In genomic region chr1:23497777-23498439, GRCh38 we compare ENCODE assay signal across 11 cellular contexts. TPM values are rescaled to one million over a fixed set of nuclear protein-coding genes. Genes with fewer than 3 reads are reported as not detected.
A peak's percentile ranks its signal among the peaks of the same experiment; 100 is the strongest.
DNase-seq lines count a peak whose midpoint lies in the region; ATAC-seq, FAIRE-seq and TF ChIP-seq lines count a peak whose summit lies in the region.
"Had no signal": no experiment of that assay in that cellular context is flagged by ENCODE, and none has a peak within 500 bp of the region (broad histone marks: within the 10 kb centered on the region; RNA-seq: fewer than 3 reads in every experiment).

No MANE protein-coding gene starts in this region.

- dilution Hi-C loops in mammary epithelial cell (cut with HindIII; ENCODE audit: low sequenced_read_pairs): loop anchor here (5.0 kb wide), 1 partner anchor 76 kb away; the partner anchor contains the start of gene TCEA3

- no peak for TF ChIP-seq POLR2A in breast epithelium (IDR thresholded peaks at IDR 0.05)
- TF ChIP-seq POLR2A in HepG2 (IDR thresholded peaks at IDR 0.05; ENCODE audit: insufficient read depth in 1 of 2, low read depth in 2 of 2, low read length in 2 of 2): no peak
- no peak for TF ChIP-seq POLR2A in GM12892 (IDR thresholded peaks at IDR 0.05; ENCODE audit: low read depth, low read length)

- BruUV-seq in mammary epithelial cell (replicated peaks; lab: Mats Ljungman, UMichigan) (no TSS peak), HepG2 (replicated peaks; lab: Mats Ljungman, UMichigan) (no TSS peak)

- in situ Hi-C loops in mammary epithelial cell (cut with MboI; ENCODE audit: low sequenced_read_pairs in 2 of 2) (loop anchor here in 1 of 2 donors (5.0 kb wide), 1 partner anchor 34 kb away; the partner anchor contains the start of gene E2F2), HepG2 (cut with HindIII; ENCODE audit: extremely low pct_ligation_motif_present, low pct_unique_long_range_greater_than_20kb) (loop anchor here (5.0 kb wide), 1 partner anchor 34 kb away; the partner anchor contains the start of gene E2F2)

- TF ChIP-seq RAD21 in HepG2 (CRISPR knock-in tag; IDR thresholded peaks at IDR 0.05): no peak

- DNase-seq in mammary epithelial cell: no peak
- no peak for DNase-seq in breast epithelium (ENCODE audit: low spot score in 2 of 2)
- no peak for DNase-seq in RWPE1 (ENCODE audit: low spot score)
- no peak for DNase-seq in HepG2 (ENCODE audit: low spot score)
- no peak for DNase-seq in GM12892 (ENCODE audit: insufficient read length)
- DNase-seq in activated naive CD4-positive, alpha-beta T cell treated with anti-CD3 and anti-CD28 coated beads, Interleukin-2, amount 50 U/mL, for 16 hours: no peak
- DNase-seq in NCI-H2227 treated with DMSO at 0.1 percent for 48 hours (lab: John Stamatoyannopoulos, UW): no peak

- no peak overlapping the region for H3K4me3 ChIP-seq in mammary epithelial cell (replicated peaks in 1 of 3; ENCODE audit: insufficient read depth in 1 of 3, low read depth in 2 of 3, low read length in 3 of 3)
- H3K4me3 ChIP-seq in breast epithelium: no peak overlapping the region
- H3K4me3 ChIP-seq in HepG2 (replicated peaks in 1 of 3; ENCODE audit: insufficient read depth in 1 of 3, low read depth in 2 of 3, low read length in 3 of 3): peak overlapping the region in 1 of 3 experiments; percentile 51; a peak in 1 of 6 replicates
- H3K4me3 ChIP-seq: A549, heart left ventricle, left ventricle myocardium inferior had no signal

- POLR2A ChIA-PET in RWPE1 (lab: Yijun Ruan, JAX; ENCODE audit: low non-redundant PET) (interaction anchor here (0.8 kb wide), 1 partner anchor 42 kb away, joined by 3 read pairs; no protein-coding TSS in a partner anchor), HepG2 (lab: Yijun Ruan, JAX) (interaction anchor here (0.6 to 1.9 kb wide), 11 partner anchors 12 to 291 kb away, joined by 3 to 11 read pairs (median 3); partner anchors contain the start of gene ASAP3)

- TF ChIP-seq CTCF in mammary epithelial cell (conservative IDR thresholded peaks at IDR 0.05 in 1 of 2, IDR thresholded peaks at IDR 0.05 in 1 of 2; ENCODE audit: extremely low read depth in 1 of 2, insufficient read depth in 1 of 2, low read depth in 1 of 2, low read length in 2 of 2) (no peak), breast epithelium (IDR thresholded peaks at IDR 0.05) (no peak), RWPE1 (conservative IDR thresholded peaks at IDR 0.05; ENCODE audit: low read depth) (no peak), HepG2 (CRISPR knock-in tag; IDR thresholded peaks at IDR 0.05) (no peak)

- intact Hi-C loops in mammary epithelial cell (cut with micrococcal nuclease) (loop anchor here (1.0 to 2.0 kb wide), 5 partner anchors 41 to 522 kb away; no protein-coding TSS in a partner anchor), breast epithelium (cut with DNase I; ENCODE audit: low total_unique reads) (no loop called here), HepG2 (cut with micrococcal nuclease; ENCODE audit: unreplicated experiment) (loop anchor here (1.0 to 5.0 kb wide), 2 partner anchors 41 to 139 kb away; no protein-coding TSS in a partner anchor)

- H3K27ac ChIP-seq in mammary epithelial cell (ENCODE audit: insufficient read depth, low read depth, low read length) (no peak overlapping the region), breast epithelium (no peak overlapping the region), RWPE1 (peak overlapping the region; percentile 48), HepG2 (ENCODE audit: extremely low read length, insufficient read depth, low read length) (no peak overlapping the region)
- H3K27ac ChIP-seq: heart left ventricle, left ventricle myocardium inferior had no signal

- FAIRE-seq in HepG2 (lab: Jason Lieb, UNC) (no peak), GM12892 (lab: Jason Lieb, UNC) (no peak)
- FAIRE-seq: A549 had no signal

- ATAC-seq in HepG2 (peak; percentile 34), HG03571 (IDR thresholded peaks at IDR 0.05; ENCODE audit: unreplicated experiment) (no peak)

- no peaks in the 10 kb centered on the region for H3K27me3 ChIP-seq in mammary epithelial cell (ENCODE audit: insufficient read depth, low read length)
- no peaks in the 10 kb centered on the region for H3K27me3 ChIP-seq in breast epithelium
- H3K27me3 ChIP-seq in HepG2 (ENCODE audit: control insufficient read depth in 1 of 2, insufficient read depth in 2 of 2, low read length in 2 of 2): peaks cover 0 to 3% of the 10 kb centered on the region in 2 experiments; a peak in 1 of 5 replicates
- H3K27me3 ChIP-seq: heart left ventricle had no signal

- H2AFZ ChIP-seq in mammary epithelial cell (ENCODE audit: low read depth, low read length) (peak overlapping the region; percentile 88), HepG2 (ENCODE audit: low read length) (peak overlapping the region; percentile 54)

- H3K4me1 ChIP-seq in mammary epithelial cell (ENCODE audit: insufficient read depth, low read length) (no peaks in the 10 kb centered on the region), breast epithelium (no peaks in the 10 kb centered on the region), HepG2 (ENCODE audit: insufficient read depth, low read length) (peaks cover 35% of the 10 kb centered on the region)
- H3K4me1 ChIP-seq: A549, left ventricle myocardium inferior had no signal

- CTCF ChIA-PET in mammary epithelial cell (lab: Charles Lee; ENCODE audit: low non-redundant PET) (interaction anchor here (0.6 to 1.5 kb wide), 7 partner anchors 42 to 139 kb away, joined by 3 to 20 read pairs (median 5); no protein-coding TSS in a partner anchor), RWPE1 (lab: Yijun Ruan, JAX) (interaction anchor here (0.6 to 2.7 kb wide), 19 partner anchors 8 to 152 kb away, joined by 3 to 39 read pairs (median 6); partner anchors contain the start of gene TCEA3), HepG2 (lab: Yijun Ruan, JAX; ENCODE audit: low intra/inter-chr PET ratio, low total read pairs) (interaction anchor here (0.7 to 2.7 kb wide), 3 partner anchors 42 to 167 kb away, joined by 3 to 33 read pairs (median 5); no protein-coding TSS in a partner anchor)

- TF ChIP-seq EP300 in HepG2 (IDR thresholded peaks at IDR 0.05; ENCODE audit: low read depth in 2 of 2, low read length in 2 of 2): no peak
- no peak for TF ChIP-seq EP300 in HepG2 (CRISPR knock-in tag; IDR thresholded peaks at IDR 0.05; ENCODE audit: borderline replicate concordance)

- H3K4me2 ChIP-seq in mammary epithelial cell (ENCODE audit: insufficient read depth, low read depth, low read length): no peak overlapping the region
- peak overlapping the region; percentile 80 for H3K4me2 ChIP-seq in HepG2 (ENCODE audit: low read depth, low read length)
- H3K4me2 ChIP-seq: A549 had no signal

- 83% methylated on average over 3 of the region's 3 CpGs for WGBS in mammary epithelial cell (ENCODE audit: low coverage, missing lambda C conversion rate)
- 33% methylated on average over 3 of the region's 3 CpGs for WGBS in HepG2 (ENCODE audit: low lambda C conversion rate)

- H4K20me1 ChIP-seq in mammary epithelial cell (ENCODE audit: insufficient read depth, low read length) (no peaks in the 10 kb centered on the region), HepG2 (ENCODE audit: insufficient read depth, low read length) (no peaks in the 10 kb centered on the region)

- no peaks in the 10 kb centered on the region for H3K36me3 ChIP-seq in mammary epithelial cell (ENCODE audit: insufficient read depth, low read length)
- no peaks in the 10 kb centered on the region for H3K36me3 ChIP-seq in breast epithelium
- no peaks in the 10 kb centered on the region for H3K36me3 ChIP-seq in HepG2 (replicated peaks in 1 of 2; ENCODE audit: control insufficient read depth in 1 of 2, insufficient read depth in 2 of 2, low read length in 2 of 2)
- H3K36me3 ChIP-seq: heart left ventricle, left ventricle myocardium inferior had no signal

- no peaks in the 10 kb centered on the region for H3K9me3 ChIP-seq in mammary epithelial cell (replicated peaks; ENCODE audit: insufficient read depth, low read length)
- H3K9me3 ChIP-seq in breast epithelium: no peaks in the 10 kb centered on the region
- no peaks in the 10 kb centered on the region for H3K9me3 ChIP-seq in HepG2 (ENCODE audit: low read length)
- H3K9me3 ChIP-seq: A549, heart left ventricle, left ventricle myocardium inferior had no signal

- H3K79me2 ChIP-seq in mammary epithelial cell (ENCODE audit: insufficient read depth, low read length) (no peaks in the 10 kb centered on the region), HepG2 (ENCODE audit: insufficient read depth, low read length) (no peaks in the 10 kb centered on the region)

- no peak overlapping the region for H3K9ac ChIP-seq in mammary epithelial cell (ENCODE audit: insufficient read depth, low read length)
- peak overlapping the region; percentile 61; the same call in 1 of the 2 replicates for H3K9ac ChIP-seq in HepG2 (ENCODE audit: insufficient read depth, low read depth, low read length)

RNA-seq across cellular contexts. Expression of gene ASAP3, which starts 13.9 kb away (rescaled TPM):
- 10 to 100 TPM; 11.8 to 22.0 TPM for total RNA-seq in mammary epithelial cell
- 11.1 TPM for polyA plus RNA-seq in mammary epithelial cell
- 24.1 TPM for polyA minus RNA-seq in mammary epithelial cell
- total RNA-seq in breast epithelium: 10 to 100 TPM; 47.7 to 61.6 (median 54.9) TPM
- 28.6 and 37.0 TPM in 2 replicates for total RNA-seq in HepG2 (2016; rRNA removed; fragmentation: Illumina TruSeq; extraction: Trizol)
- total RNA-seq in HepG2 (2016; cell fraction: cytosol; rRNA removed; fragmentation: Illumina TruSeq; extraction: Trizol; ENCODE audit: low read depth): 2.7 and 3.4 TPM in 2 replicates
- 22.9 and 36.7 TPM in 2 replicates for total RNA-seq in HepG2 (2016; cell fraction: insoluble cytoplasmic fraction; rRNA removed; fragmentation: Illumina TruSeq; extraction: Trizol)
- 11.2 and 12.2 TPM in 2 replicates for total RNA-seq in HepG2 (2016; cell fraction: membrane; rRNA removed; fragmentation: Illumina TruSeq; extraction: Trizol)
- total RNA-seq in HepG2 (2016; cell fraction: nucleus; rRNA removed; fragmentation: Illumina TruSeq; extraction: Trizol): 38.3 and 42.3 TPM in 2 replicates
- polyA plus RNA-seq in HepG2 (2011; rRNA removed): 32.6 and 39.4 TPM in 2 replicates
- 15.0 and 17.0 TPM in 2 replicates for polyA plus RNA-seq in HepG2 (2011; cell fraction: cytosol; rRNA removed)
- 159 and 182 TPM in 2 replicates for polyA plus RNA-seq in HepG2 (2011; cell fraction: nucleus; rRNA removed)
- polyA plus RNA-seq in HepG2 (2012): 11.8 and 19.4 TPM in 2 replicates
- 1.9 and 2.7 TPM in 2 replicates for polyA plus RNA-seq in HepG2 (2016; cell fraction: cytosol; fragmentation: Illumina TruSeq; extraction: Trizol; ENCODE audit: low read depth)
- polyA plus RNA-seq in HepG2 (2016; cell fraction: insoluble cytoplasmic fraction; fragmentation: Illumina TruSeq; extraction: Trizol; ENCODE audit: low read depth): 17.8 and 23.3 TPM in 2 replicates
- polyA plus RNA-seq in HepG2 (2016; cell fraction: membrane; fragmentation: Illumina TruSeq; extraction: Trizol; ENCODE audit: low read depth): 5.9 and 6.1 TPM in 2 replicates
- polyA plus RNA-seq in HepG2 (2016; cell fraction: nucleus; fragmentation: Illumina TruSeq; extraction: Trizol; ENCODE audit: insufficient read depth, low read depth): 81.5 and 89.0 TPM in 2 replicates
- polyA minus RNA-seq in HepG2 (2011; rRNA and poly(A)+ RNA removed; ENCODE audit: low replicate concordance): 8.3 and 44.4 TPM in 2 replicates
- 11.9 and 18.9 TPM in 2 replicates for polyA minus RNA-seq in HepG2 (2011; cell fraction: cytosol; rRNA and poly(A)+ RNA removed)
- 19.4 and 24.2 TPM in 2 replicates for polyA minus RNA-seq in HepG2 (2011; cell fraction: nucleus; rRNA and poly(A)+ RNA removed)
- 0.06 TPM for polyA plus RNA-seq in GM12892 (2012; ENCODE audit: missing spikeins)

RNA-seq across cellular contexts. Expression of gene E2F2, which starts 33.1 kb away (rescaled TPM):
- total RNA-seq in mammary epithelial cell (1 to 10 TPM in 1 of 2 donors, under 1 TPM in 1; 0.17 to 2.2 TPM), breast epithelium (under 1 TPM; under 0.01 to 0.73 (median 0.33) TPM), HepG2 (2016; rRNA removed; fragmentation: Illumina TruSeq; extraction: Trizol) (5.7 and 6.6 TPM in 2 replicates)
- polyA plus RNA-seq in mammary epithelial cell (0.44 TPM), HepG2 (2011; rRNA removed) (0.50 and 0.65 TPM in 2 replicates)
- 3.1 TPM for polyA minus RNA-seq in mammary epithelial cell
- total RNA-seq in HepG2 (2016; cell fraction: cytosol; rRNA removed; fragmentation: Illumina TruSeq; extraction: Trizol; ENCODE audit: low read depth): 1.1 and 1.3 TPM in 2 replicates
- 4.9 and 6.0 TPM in 2 replicates for total RNA-seq in HepG2 (2016; cell fraction: insoluble cytoplasmic fraction; rRNA removed; fragmentation: Illumina TruSeq; extraction: Trizol)
- total RNA-seq in HepG2 (2016; cell fraction: membrane; rRNA removed; fragmentation: Illumina TruSeq; extraction: Trizol): 2.6 TPM in 2 replicates
- 5.1 and 7.1 TPM in 2 replicates for total RNA-seq in HepG2 (2016; cell fraction: nucleus; rRNA removed; fragmentation: Illumina TruSeq; extraction: Trizol)
- 0.29 and 0.35 TPM in 2 replicates for polyA plus RNA-seq in HepG2 (2011; cell fraction: cytosol; rRNA removed)
- polyA plus RNA-seq in HepG2 (2011; cell fraction: nucleus; rRNA removed): 1.9 TPM in 2 replicates
- 0.63 and 1.4 TPM in 2 replicates for polyA plus RNA-seq in HepG2 (2012)
- 0.24 and 0.26 TPM in 2 replicates for polyA plus RNA-seq in HepG2 (2016; cell fraction: cytosol; fragmentation: Illumina TruSeq; extraction: Trizol; ENCODE audit: low read depth)
- polyA plus RNA-seq in HepG2 (2016; cell fraction: insoluble cytoplasmic fraction; fragmentation: Illumina TruSeq; extraction: Trizol; ENCODE audit: low read depth): 3.4 and 4.2 TPM in 2 replicates
- polyA plus RNA-seq in HepG2 (2016; cell fraction: membrane; fragmentation: Illumina TruSeq; extraction: Trizol; ENCODE audit: low read depth): 0.62 and 0.69 TPM in 2 replicates
- polyA plus RNA-seq in HepG2 (2016; cell fraction: nucleus; fragmentation: Illumina TruSeq; extraction: Trizol; ENCODE audit: insufficient read depth, low read depth): 12.8 and 14.2 TPM in 2 replicates
- 1.8 and 19.5 TPM in 2 replicates for polyA minus RNA-seq in HepG2 (2011; rRNA and poly(A)+ RNA removed; ENCODE audit: low replicate concordance)
- polyA minus RNA-seq in HepG2 (2011; cell fraction: cytosol; rRNA and poly(A)+ RNA removed): 0.79 and 1.1 TPM in 2 replicates
- polyA minus RNA-seq in HepG2 (2011; cell fraction: nucleus; rRNA and poly(A)+ RNA removed): 0.87 and 1.3 TPM in 2 replicates
- 2.0 TPM for polyA plus RNA-seq in GM12892 (2012; ENCODE audit: missing spikeins)
